18 cellular contexts compared by ENCODE assay signal in genomic region chr2:143615617-143616016, GRCh38.
A peak's percentile ranks its signal among the peaks of the same experiment; 100 is the strongest.
DNase-seq lines count a peak whose midpoint lies in the region; ATAC-seq and TF ChIP-seq lines count a peak whose summit lies in the region.
"Had no signal": no experiment of that assay in that cellular context is flagged by ENCODE, and none has a peak within 500 bp of the region (broad histone marks: within the 10 kb centered on the region; RNA-seq: fewer than 3 reads in every experiment).

No MANE protein-coding gene starts in this region.

- CTCF ChIA-PET in MCF 10A (lab: Yijun Ruan, JAX) = no interaction called here
- CTCF ChIA-PET in naive thymus-derived CD4-positive, alpha-beta T cell (lab: Charles Lee) = no interaction called here

- intact Hi-C loops in MCF 10A (cut with micrococcal nuclease) (no loop called here), breast epithelium (cut with DNase I; ENCODE audit: low total_unique reads) (no loop called here), mucosa of descending colon (cut with DNase I, micrococcal nuclease) (no loop called here)
- intact Hi-C loops in naive thymus-derived CD4-positive, alpha-beta T cell (cut with micrococcal nuclease) = no loop called here

- no TSS peak for BruUV-seq in MCF 10A (replicated peaks; lab: Mats Ljungman, UMichigan)

- no peak overlapping the region for H3K27ac ChIP-seq in breast epithelium
- no peak overlapping the region for H3K27ac ChIP-seq in naive thymus-derived CD4-positive, alpha-beta T cell (ENCODE audit: low read depth, low read length)
- no peak overlapping the region for H3K27ac ChIP-seq in coronary artery

- H3K27me3 ChIP-seq in breast epithelium = no peaks in the 10 kb centered on the region
- H3K27me3 ChIP-seq in naive thymus-derived CD4-positive, alpha-beta T cell (ENCODE audit: control insufficient read depth in 2 of 2, insufficient read depth in 2 of 2, low read length in 2 of 2) = no peaks in the 10 kb centered on the region

- no peaks in the 10 kb centered on the region for H3K27me3 Mint-ChIP-seq in MCF 10A (ENCODE audit: insufficient read depth, unreplicated experiment)
- no peaks in the 10 kb centered on the region for H3K27me3 Mint-ChIP-seq in central memory CD8-positive, alpha-beta T cell
- no peaks in the 10 kb centered on the region for H3K27me3 Mint-ChIP-seq in naive thymus-derived CD4-positive, alpha-beta T cell

- H3K9me3 ChIP-seq in breast epithelium (no peaks in the 10 kb centered on the region), mucosa of descending colon (no peaks in the 10 kb centered on the region)
- H3K9me3 ChIP-seq in naive thymus-derived CD4-positive, alpha-beta T cell (ENCODE audit: control insufficient read depth in 2 of 3, low read length in 3 of 3) = no peaks in the 10 kb centered on the region

- H3K4me3 ChIP-seq in breast epithelium (no peak overlapping the region), mucosa of descending colon (no peak overlapping the region), coronary artery (no peak overlapping the region)
- no peak overlapping the region for H3K4me3 ChIP-seq in naive thymus-derived CD4-positive, alpha-beta T cell (ENCODE audit: low read length)
- H3K4me3 ChIP-seq: GM12878 had no signal

- H3K9me3 Mint-ChIP-seq in MCF 10A (ENCODE audit: unreplicated experiment) = no peaks in the 10 kb centered on the region
- no peaks in the 10 kb centered on the region for H3K9me3 Mint-ChIP-seq in central memory CD8-positive, alpha-beta T cell
- no peaks in the 10 kb centered on the region for H3K9me3 Mint-ChIP-seq in naive thymus-derived CD4-positive, alpha-beta T cell
- H3K9me3 Mint-ChIP-seq: H9 had no signal

- H3K27ac Mint-ChIP-seq in MCF 10A (ENCODE audit: low read depth, unreplicated experiment) = no peak overlapping the region
- peak overlapping the region; percentile 52 for H3K27ac Mint-ChIP-seq in central memory CD8-positive, alpha-beta T cell (ENCODE audit: low read depth)
- H3K27ac Mint-ChIP-seq in naive thymus-derived CD4-positive, alpha-beta T cell = peak overlapping the region in 5 of 9 donors; percentile 15 to 60 (median 44)
- H3K27ac Mint-ChIP-seq: CD14-positive monocyte, H9 had no signal

- no peaks in the 10 kb centered on the region for H3K4me1 Mint-ChIP-seq in MCF 10A (ENCODE audit: insufficient read depth, unreplicated experiment)
- H3K4me1 Mint-ChIP-seq in central memory CD8-positive, alpha-beta T cell = peaks cover 27% of the 10 kb centered on the region
- H3K4me1 Mint-ChIP-seq in naive thymus-derived CD4-positive, alpha-beta T cell = peaks cover 15 to 72% (median 55%) of the 10 kb centered on the region in 7 donors

- no peaks in the 10 kb centered on the region for H3K36me3 Mint-ChIP-seq in MCF 10A (ENCODE audit: insufficient read depth, unreplicated experiment)
- peaks cover 19% of the 10 kb centered on the region for H3K36me3 Mint-ChIP-seq in central memory CD8-positive, alpha-beta T cell (ENCODE audit: insufficient read depth)
- H3K36me3 Mint-ChIP-seq in naive thymus-derived CD4-positive, alpha-beta T cell = peaks cover 17 to 54% (median 46%) of the 10 kb centered on the region in 5 donors

- no peak for ATAC-seq in central memory CD8-positive, alpha-beta T cell (replicated peaks; ENCODE audit: extremely low read depth, poor library complexity, severe bottlenecking)
- ATAC-seq in naive thymus-derived CD4-positive, alpha-beta T cell = no peak
- ATAC-seq in mucosa of descending colon = no peak
- ATAC-seq: GM12878, HepG2, Right ventricle myocardium inferior had no signal

- TF ChIP-seq POLR2A in breast epithelium (IDR thresholded peaks at IDR 0.05) = no peak

- no peak overlapping the region for H3K4me3 Mint-ChIP-seq in MCF 10A (ENCODE audit: unreplicated experiment)
- no peak overlapping the region for H3K4me3 Mint-ChIP-seq in central memory CD8-positive, alpha-beta T cell
- H3K4me3 Mint-ChIP-seq in naive thymus-derived CD4-positive, alpha-beta T cell = peak overlapping the region in 4 of 10 donors; percentile 1 to 68 (median 10)
- H3K4me3 Mint-ChIP-seq: CD14-positive monocyte, H9 had no signal

- H3K4me1 ChIP-seq in breast epithelium (no peaks in the 10 kb centered on the region), mucosa of descending colon (ENCODE audit: low read depth) (no peaks in the 10 kb centered on the region)
- H3K4me1 ChIP-seq in naive thymus-derived CD4-positive, alpha-beta T cell (ENCODE audit: control insufficient read depth in 2 of 2, insufficient read depth in 2 of 2, low read length in 2 of 2) = peaks cover 0 to 6% of the 10 kb centered on the region in 2 donors

- H3K36me3 ChIP-seq in breast epithelium = no peaks in the 10 kb centered on the region
- H3K36me3 ChIP-seq in naive thymus-derived CD4-positive, alpha-beta T cell (ENCODE audit: control insufficient read depth in 2 of 3, insufficient read depth in 3 of 3, low read length in 3 of 3) = peaks cover 0 to 4% (median 0%) of the 10 kb centered on the region in 3 experiments
- no peaks in the 10 kb centered on the region for H3K36me3 ChIP-seq in mucosa of descending colon (ENCODE audit: low read depth)

- peak; percentile 0 for DNase-seq in MCF 10A (ENCODE audit: unreplicated experiment)
- no peak for DNase-seq in breast epithelium (ENCODE audit: low spot score in 2 of 2)
- DNase-seq in central memory CD8-positive, alpha-beta T cell (ENCODE audit: low spot score in 2 of 2) = no peak
- DNase-seq in naive thymus-derived CD4-positive, alpha-beta T cell = no peak
- DNase-seq in mucosa of descending colon = no peak
- no peak for DNase-seq in coronary artery (ENCODE audit: low spot score)
- DNase-seq in middle frontal gyrus (ENCODE audit: extremely low spot score, low spot score) = no peak
- no peak for DNase-seq in cerebellar cortex (ENCODE audit: low spot score)
- DNase-seq: DMS79, H9, NCI-H1436 treated with DMSO at 0.1 percent for 48 hours, NCI-H2081 treated with DMSO at 0.1 percent for 48 hours, NCI-H345, NCI-H69 had no signal

- POLR2A ChIA-PET in MCF 10A (lab: Yijun Ruan, JAX) = no interaction called here
- POLR2A ChIA-PET in naive thymus-derived CD4-positive, alpha-beta T cell (lab: Charles Lee) = no interaction called here

- TF ChIP-seq CTCF in MCF 10A (IDR thresholded peaks at IDR 0.05; ENCODE audit: unreplicated experiment) (no peak), breast epithelium (IDR thresholded peaks at IDR 0.05) (no peak), mucosa of descending colon (IDR thresholded peaks at IDR 0.05) (no peak), coronary artery (IDR thresholded peaks at IDR 0.05) (no peak)
